In genomic region chr2:9249036-9249800, GRCh38 we compare ENCODE assay signal across 2 cellular contexts.
A peak's percentile ranks its signal among the peaks of the same experiment; 100 is the strongest.
TF ChIP-seq lines count a peak whose summit lies in the region.

No MANE protein-coding gene starts in this region.

TF ChIP-seq in HCT116, 20 proteins besides CTCF, POLR2A, EP300 and RAD21:
- TF ChIP-seq REST (IDR thresholded peaks at IDR 0.05; ENCODE audit: low read depth) (no peak), EGR1 (IDR thresholded peaks at IDR 0.05; ENCODE audit: low read depth) (no peak), ATF3 (IDR thresholded peaks at IDR 0.05) (no peak), ZNF274 (IDR thresholded peaks at IDR 0.05; ENCODE audit: low read depth, low read length) (no peak), SP1 (IDR thresholded peaks at IDR 0.05; ENCODE audit: low read depth) (no peak), EZH2 (IDR thresholded peaks at IDR 0.05) (no peak), JUND (IDR thresholded peaks at IDR 0.05) (no peak; the same call in 1 of the 2 replicates), CBX3 (IDR thresholded peaks at IDR 0.05; ENCODE audit: low read depth) (no peak), YY1 (IDR thresholded peaks at IDR 0.05; ENCODE audit: extremely low read depth, insufficient replicate concordance, low read depth, low read length) (no peak), SIN3A (IDR thresholded peaks at IDR 0.05; ENCODE audit: low read depth) (no peak), ELF1 (IDR thresholded peaks at IDR 0.05; ENCODE audit: borderline replicate concordance, low read depth) (no peak), SRF (IDR thresholded peaks at IDR 0.05; ENCODE audit: low read depth) (no peak), EZH2phosphoT487 (IDR thresholded peaks at IDR 0.05; ENCODE audit: borderline replicate concordance) (no peak), ZBTB33 (IDR thresholded peaks at IDR 0.05; ENCODE audit: extremely low read depth, insufficient replicate concordance, low read length) (no peak), TCF7L2 (IDR thresholded peaks at IDR 0.05; ENCODE audit: borderline replicate concordance, extremely low read depth, insufficient read depth, insufficient read length) (no peak), CEBPB (IDR thresholded peaks at IDR 0.05; ENCODE audit: low read depth) (no peak), FOSL1 (IDR thresholded peaks at IDR 0.05; ENCODE audit: low read depth) (no peak), POLR2AphosphoS5 (IDR thresholded peaks at IDR 0.05; ENCODE audit: low read depth, low read length) (no peak), ZFX (IDR thresholded peaks at IDR 0.05) (no peak)
- TF ChIP-seq, protein P1, sequence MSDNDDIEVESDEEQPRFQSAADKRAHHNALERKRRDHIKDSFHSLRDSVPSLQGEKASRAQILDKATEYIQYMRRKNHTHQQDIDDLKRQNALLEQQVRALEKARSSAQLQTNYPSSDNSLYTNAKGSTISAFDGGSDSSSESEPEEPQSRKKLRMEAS (IDR thresholded peaks at IDR 0.05) = no peak

TF ChIP-seq in SK-N-SH, 30 proteins besides CTCF, POLR2A, EP300 and RAD21 (continued from another document):
- TF ChIP-seq NFIC (IDR thresholded peaks at IDR 0.05; ENCODE audit: borderline replicate concordance) (0 out of 2 replicates have a peak, but pooled peaks have one; percentile 52), TEAD4 (IDR thresholded peaks at IDR 0.05; ENCODE audit: borderline replicate concordance, insufficient read depth) (0 out of 2 replicates have a peak, but pooled peaks have one; percentile 11), EZH2phosphoT487 (IDR thresholded peaks at IDR 0.05; ENCODE audit: borderline replicate concordance, low read depth) (no peak), FOXJ3 (CRISPR knock-in tag; IDR thresholded peaks at IDR 0.05) (no peak), MEF2A (IDR thresholded peaks at IDR 0.05; ENCODE audit: borderline replicate concordance, low read depth) (no peak), POLR2AphosphoS5 (IDR thresholded peaks at IDR 0.05; ENCODE audit: low read depth, low read length) (no peak), ELF1 (IDR thresholded peaks at IDR 0.05) (no peak), FOSL2 (IDR thresholded peaks at IDR 0.05; ENCODE audit: borderline replicate concordance, low read depth) (peak; percentile 23; the same call in 1 of the 2 replicates), TCF12 (IDR thresholded peaks at IDR 0.05) (0 out of 2 replicates have a peak, but pooled peaks have one; percentile 14), TAF1 (IDR thresholded peaks at IDR 0.05; ENCODE audit: borderline replicate concordance, low read depth, low read length) (no peak), ZBTB33 (IDR thresholded peaks at IDR 0.05; ENCODE audit: borderline replicate concordance, low read depth) (no peak; the same call in 1 of the 2 replicates), RXRA (IDR thresholded peaks at IDR 0.05; ENCODE audit: borderline replicate concordance, low read depth) (0 out of 2 replicates have a peak, but pooled peaks have one; percentile 26)
TF ChIP-seq in SK-N-SH: peak in this region for 6.
